ENCODE assay signal across 16 cellular contexts in the genomic region with DNA sequence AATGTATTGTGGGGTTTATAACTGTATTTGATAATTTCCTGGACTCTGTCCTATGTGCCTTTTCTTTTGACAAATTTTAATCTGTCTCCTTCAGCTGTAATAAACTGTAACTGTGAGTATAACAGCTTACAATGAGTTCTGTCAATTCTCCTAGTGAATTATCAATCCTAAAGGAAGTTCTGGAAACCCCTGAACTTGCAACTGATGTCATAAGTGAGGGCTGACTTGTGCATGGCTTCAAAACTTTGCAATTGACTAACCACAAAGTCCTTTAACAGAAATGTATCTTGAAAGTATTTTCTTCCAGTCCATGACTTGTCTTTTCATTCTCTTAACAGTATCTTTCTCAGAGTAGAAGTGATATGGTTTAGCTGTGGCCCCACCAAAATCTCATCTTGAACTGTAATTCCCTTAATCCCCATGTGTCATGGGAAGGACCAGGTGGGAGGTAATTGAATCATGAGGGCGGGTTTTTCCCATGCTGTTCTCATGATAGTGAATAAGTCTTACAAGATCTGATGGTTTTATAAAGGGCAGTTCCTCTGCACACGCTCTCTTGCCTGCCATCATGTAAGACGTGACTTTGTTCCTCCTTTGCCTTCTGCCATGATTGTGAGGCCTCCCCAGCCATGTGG.
"Had no signal": no experiment of that assay in that cellular context is flagged by ENCODE, and none has a peak within 500 bp of the region (broad histone marks: within the 10 kb centered on the region; RNA-seq: fewer than 3 reads in every experiment).

No MANE protein-coding gene starts in this region.

- H3K4me3 ChIP-seq: lung, transverse colon had no signal

- H3K27ac ChIP-seq: brain microvascular endothelial cell, neutrophil, transverse colon had no signal

- H3K4me3 Mint-ChIP-seq: endodermal cell; naive thymus-derived CD8-positive, alpha-beta T cell; stimulated activated naive B cell treated with anti-CD40 and anti-IgM and Interleukin-4, amounts not matched to agents 10 μg/mL and 1 μg/mL and 100 μg/mL, for 72 hours had no signal

- H3K36me3 Mint-ChIP-seq: naive thymus-derived CD8-positive, alpha-beta T cell had no signal

- DNase-seq: activated CD4-positive, alpha-beta T cell treated with anti-CD3 and anti-CD28 coated beads, Interleukin-2, amount 50 U/mL, for 1 hour; activated effector memory CD4-positive, alpha-beta T cell treated with Interleukin-2 at 50 U/mL for 16 hours; amygdala; brain microvascular endothelial cell; cerebellar nuclear complex; endodermal cell; hippocampal formation; left cardiac atrium; naive thymus-derived CD8-positive, alpha-beta T cell; right cardiac atrium; stimulated activated naive B cell treated with anti-CD40 and anti-IgM and Interleukin-4, amounts not matched to agents 10 μg/mL and 1 μg/mL and 100 μg/mL, for 72 hours; T-helper 2 cell; transverse colon had no signal

- H3K9me3 ChIP-seq: neutrophil, transverse colon had no signal

- H3K36me3 ChIP-seq: brain microvascular endothelial cell, neutrophil had no signal

- H3K27me3 Mint-ChIP-seq: naive thymus-derived CD8-positive, alpha-beta T cell; stimulated activated naive B cell treated with anti-CD40 and anti-IgM and Interleukin-4, amounts not matched to agents 10 μg/mL and 1 μg/mL and 100 μg/mL, for 72 hours had no signal

- H3K27ac Mint-ChIP-seq: activated naive CD4-positive, alpha-beta T cell treated with anti-CD3 and anti-CD28 coated beads, Interleukin-2, amount 50 U/mL, for 72 hours; endodermal cell; naive thymus-derived CD8-positive, alpha-beta T cell; stimulated activated naive B cell treated with anti-CD40 and anti-IgM and Interleukin-4, amounts not matched to agents 10 μg/mL and 1 μg/mL and 100 μg/mL, for 72 hours had no signal

- H3K27me3 ChIP-seq: brain microvascular endothelial cell, neutrophil, transverse colon had no signal

- H3K9me3 Mint-ChIP-seq: activated naive CD4-positive, alpha-beta T cell treated with anti-CD3 and anti-CD28 coated beads, Interleukin-2, amount 50 U/mL, for 72 hours; naive thymus-derived CD8-positive, alpha-beta T cell; stimulated activated naive B cell treated with anti-CD40 and anti-IgM and Interleukin-4, amounts not matched to agents 10 μg/mL and 1 μg/mL and 100 μg/mL, for 72 hours had no signal

- H3K4me1 Mint-ChIP-seq: endodermal cell; stimulated activated naive B cell treated with anti-CD40 and anti-IgM and Interleukin-4, amounts not matched to agents 10 μg/mL and 1 μg/mL and 100 μg/mL, for 72 hours had no signal

- ATAC-seq: activated naive CD4-positive, alpha-beta T cell treated with anti-CD3 and anti-CD28 coated beads, Interleukin-2, amount 50 U/mL, for 72 hours; left cardiac atrium; naive thymus-derived CD8-positive, alpha-beta T cell; right cardiac atrium; stimulated activated naive B cell treated with anti-CD40 and anti-IgM and Interleukin-4, amounts not matched to agents 10 μg/mL and 1 μg/mL and 100 μg/mL, for 72 hours had no signal
